Comparison of ENCODE assay signal across 1 cellular context in genomic region chr16:14685870-14686793, GRCh38.
TF ChIP-seq lines count a peak whose summit lies in the region.

No MANE protein-coding gene starts in this region.

TF ChIP-seq in HepG2, 621 proteins besides CTCF, POLR2A, EP300 and RAD21:
- TF ChIP-seq ZNF460 (CRISPR knock-in tag; IDR thresholded peaks at IDR 0.05; ENCODE audit: borderline replicate concordance): peak; percentile 13; the same call in 1 of the 2 replicates
- TF ChIP-seq ZNF362 (CRISPR knock-in tag; IDR thresholded peaks at IDR 0.05; ENCODE audit: borderline replicate concordance): 0 out of 2 replicates have a peak, but pooled peaks have one; percentile 14
- peak; percentile 90 for TF ChIP-seq ZNF770 (CRISPR knock-in tag; IDR thresholded peaks at IDR 0.05)
